30 cellular contexts compared by ENCODE assay signal in the genomic region with DNA sequence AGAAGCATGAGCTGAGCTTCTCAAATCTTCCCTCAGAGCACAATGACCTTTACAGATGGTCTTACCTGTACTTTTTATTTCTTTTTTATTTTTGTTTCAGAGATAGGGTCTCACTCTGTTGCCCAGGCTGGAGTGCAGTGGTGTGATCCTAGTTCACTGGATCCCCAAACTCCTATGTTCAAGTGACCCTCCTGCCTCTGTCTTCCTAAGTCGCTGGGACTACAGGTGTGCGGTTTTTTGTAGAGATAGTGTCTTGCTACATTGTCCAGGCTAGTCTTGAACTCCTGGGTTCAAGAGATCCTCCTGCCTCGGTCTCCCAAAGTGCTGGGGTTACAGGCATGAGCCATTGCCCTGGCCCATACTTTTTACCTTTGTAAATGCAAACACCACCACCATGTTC.
"Had no signal": no experiment of that assay in that cellular context is flagged by ENCODE, and none has a peak within 500 bp of the region (broad histone marks: within the 10 kb centered on the region; RNA-seq: fewer than 3 reads in every experiment).

No MANE protein-coding gene starts in this region.

- H3K27ac Mint-ChIP-seq: activated CD4-positive, alpha-beta memory T cell treated with anti-CD3 and anti-CD28 coated beads for 36 hours; activated CD4-positive, alpha-beta T cell treated with anti-CD3 and anti-CD28 coated beads for 36 hours; activated CD4-positive, alpha-beta T cell treated with anti-CD3 and anti-CD28 coated beads, Interleukin-2, amount 10 ng/mL, durations not matched to agents 24 days and 14 days; activated CD8-positive, alpha-beta memory T cell treated with anti-CD3 and anti-CD28 coated beads, Interleukin-2, amount 10 ng/mL, durations not matched to agents 7 days and 5 days; activated CD8-positive, alpha-beta T cell treated with anti-CD3 and anti-CD28 coated beads, Interleukin-2, amount 10 ng/mL, durations not matched to agents 7 days and 5 days; activated naive CD4-positive, alpha-beta T cell treated with anti-CD3 and anti-CD28 coated beads for 36 hours; activated naive CD4-positive, alpha-beta T cell treated with anti-CD3 and anti-CD28 coated beads, Interleukin-2, amount 50 U/mL, for 24 hours; activated naive CD8-positive, alpha-beta T cell treated with anti-CD3 and anti-CD28 coated beads for 36 hours; activated T-helper 1 cell treated with anti-CD3 and anti-CD28 coated beads, Interleukin-12 subunit alpha, Interleukin-12 subunit beta, Interleukin-2, Interleukin-4 antibody, amounts not matched to agents 30 ng/mL and 10 ng/mL and 1 ng/mL, durations not matched to agents 14 hours and 24 hours and 36 hours; activated T-helper 2 cell treated with anti-CD3 and anti-CD28 coated beads, Interferon-gamma antibody, Interleukin-2, Interleukin-4, amounts not matched to agents 10 μg/mL and 5 μg/mL and 100 μg/mL, durations not matched to agents 14 hours and 24 hours and 36 hours had no signal

- H3K4me3 Mint-ChIP-seq: activated CD4-positive, alpha-beta memory T cell treated with anti-CD3 and anti-CD28 coated beads for 36 hours; activated CD4-positive, alpha-beta T cell treated with anti-CD3 and anti-CD28 coated beads for 36 hours; activated CD4-positive, alpha-beta T cell treated with anti-CD3 and anti-CD28 coated beads, Interleukin-2, amount 10 ng/mL, durations not matched to agents 24 days and 14 days; activated CD8-positive, alpha-beta memory T cell treated with anti-CD3 and anti-CD28 coated beads, Interleukin-2, amount 10 ng/mL, durations not matched to agents 7 days and 5 days; activated CD8-positive, alpha-beta T cell treated with anti-CD3 and anti-CD28 coated beads, Interleukin-2, amount 10 ng/mL, durations not matched to agents 7 days and 5 days; activated naive CD4-positive, alpha-beta T cell treated with anti-CD3 and anti-CD28 coated beads for 36 hours; activated naive CD4-positive, alpha-beta T cell treated with anti-CD3 and anti-CD28 coated beads, Interleukin-2, amount 50 U/mL, for 24 hours; activated naive CD8-positive, alpha-beta T cell treated with anti-CD3 and anti-CD28 coated beads for 36 hours; activated naive CD8-positive, alpha-beta T cell treated with anti-CD3 and anti-CD28 coated beads, Interleukin-2, amount 50 U/mL, for 24 hours; activated T-helper 1 cell treated with anti-CD3 and anti-CD28 coated beads, Interleukin-12 subunit alpha, Interleukin-12 subunit beta, Interleukin-2, Interleukin-4 antibody, amounts not matched to agents 30 ng/mL and 10 ng/mL and 1 ng/mL, durations not matched to agents 14 hours and 24 hours and 36 hours had no signal

- H3K9me3 Mint-ChIP-seq: activated naive CD4-positive, alpha-beta T cell treated with anti-CD3 and anti-CD28 coated beads, Interleukin-2, amount 50 U/mL, for 24 hours; activated T-helper 2 cell treated with anti-CD3 and anti-CD28 coated beads, Interferon-gamma antibody, Interleukin-2, Interleukin-4, amounts not matched to agents 10 μg/mL and 5 μg/mL and 100 μg/mL, durations not matched to agents 14 hours and 24 hours and 36 hours had no signal

- H3K36me3 Mint-ChIP-seq: activated CD8-positive, alpha-beta memory T cell treated with anti-CD3 and anti-CD28 coated beads, Interleukin-2, amount 10 ng/mL, durations not matched to agents 7 days and 5 days; activated naive CD4-positive, alpha-beta T cell treated with anti-CD3 and anti-CD28 coated beads, Interleukin-2, amount 50 U/mL, for 24 hours had no signal

- H3K4me1 Mint-ChIP-seq: activated naive CD4-positive, alpha-beta T cell treated with anti-CD3 and anti-CD28 coated beads, Interleukin-2, amount 50 U/mL, for 24 hours had no signal

- H3K27ac ChIP-seq: adrenal gland, epithelial cell of prostate, esophagus squamous epithelium, gastroesophageal sphincter, heart right ventricle had no signal

- H3K27me3 Mint-ChIP-seq: activated naive CD4-positive, alpha-beta T cell treated with anti-CD3 and anti-CD28 coated beads, Interleukin-2, amount 50 U/mL, for 24 hours; activated naive CD8-positive, alpha-beta T cell treated with anti-CD3 and anti-CD28 coated beads for 36 hours had no signal

- H3K4me1 ChIP-seq: adrenal gland, esophagus squamous epithelium, gastroesophageal sphincter, heart right ventricle had no signal

- H3K36me3 ChIP-seq: adrenal gland, esophagus squamous epithelium, gastroesophageal sphincter, heart right ventricle had no signal

- ATAC-seq: activated CD8-positive, alpha-beta memory T cell treated with anti-CD3 and anti-CD28 coated beads, Interleukin-2, amount 10 ng/mL, durations not matched to agents 7 days and 5 days; activated CD8-positive, alpha-beta T cell treated with anti-CD3 and anti-CD28 coated beads, Interleukin-2, amount 10 ng/mL, durations not matched to agents 7 days and 5 days; gastroesophageal sphincter had no signal

- H3K9me3 ChIP-seq: adrenal gland, body of pancreas, esophagus squamous epithelium had no signal

- H3K27me3 ChIP-seq: adrenal gland, body of pancreas had no signal

- H3K4me3 ChIP-seq: adrenal gland, body of pancreas, esophagus squamous epithelium, gastroesophageal sphincter, heart right ventricle had no signal

- DNase-seq: activated CD4-positive, alpha-beta memory T cell treated with anti-CD3 and anti-CD28 coated beads for 36 hours; activated CD4-positive, alpha-beta T cell treated with anti-CD3 and anti-CD28 coated beads for 36 hours; activated CD4-positive, alpha-beta T cell treated with anti-CD3 and anti-CD28 coated beads, Interleukin-2, amount 10 ng/mL, durations not matched to agents 24 days and 14 days; activated CD4-positive, CD25-positive, alpha-beta regulatory T cell; activated CD4-positive, CD25-positive, alpha-beta regulatory T cell treated with anti-CD3 and anti-CD28 coated beads, Interleukin-2, amount 50 U/mL, for 72 hours; activated CD8-positive, alpha-beta memory T cell treated with anti-CD3 and anti-CD28 coated beads, Interleukin-2, amount 10 ng/mL, durations not matched to agents 7 days and 5 days; activated CD8-positive, alpha-beta memory T cell treated with anti-CD3 and anti-CD28 coated beads, Interleukin-2, amount 50 U/mL, for 4 hours; activated CD8-positive, alpha-beta T cell treated with anti-CD3 and anti-CD28 coated beads, Interleukin-2, amount 10 ng/mL, durations not matched to agents 7 days and 5 days; activated effector memory CD4-positive, alpha-beta T cell treated with anti-CD3 and anti-CD28 coated beads, Interleukin-2, amount 50 U/mL, for 16 hours; activated naive CD4-positive, alpha-beta T cell treated with anti-CD3 and anti-CD28 coated beads for 36 hours; activated naive CD8-positive, alpha-beta T cell treated with anti-CD3 and anti-CD28 coated beads for 36 hours; activated naive CD8-positive, alpha-beta T cell treated with anti-CD3 and anti-CD28 coated beads, Interleukin-2, amount 50 U/mL, for 24 hours; activated T-cell treated with anti-CD3 and anti-CD28 coated beads, Interleukin-2, amount 50 U/mL, for 1 hour; activated T-cell treated with anti-CD3 and anti-CD28 coated beads, Interleukin-2, amount 50 U/mL, for 48 hours; adrenal gland; amygdala; aorta; body of pancreas; caudate nucleus; cortex of kidney; effector CD8-positive, alpha-beta T cell; esophagus squamous epithelium; foreskin melanocyte; heart right ventricle; T-helper 2 cell had no signal
